1 cellular context compared by ENCODE assay signal in the genomic region with DNA sequence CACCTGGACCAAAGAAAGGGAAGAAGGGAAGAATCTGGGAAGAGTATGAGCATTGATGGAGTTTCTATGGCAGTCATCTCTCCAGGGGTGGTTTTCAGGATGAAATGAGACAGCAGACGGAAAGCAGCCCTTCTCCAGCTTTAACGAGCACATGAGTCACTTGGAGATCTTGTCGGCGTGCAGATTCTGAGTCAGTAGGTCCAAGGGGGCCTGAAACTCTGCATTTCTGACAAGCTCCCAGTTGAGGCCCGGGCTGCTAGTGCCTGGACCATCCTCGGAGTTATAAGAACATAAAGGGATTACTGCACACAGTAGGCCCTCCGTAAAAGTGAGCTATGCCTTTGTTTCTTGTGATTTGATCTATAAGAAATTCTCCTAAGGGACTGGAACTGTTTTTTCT.
TF ChIP-seq lines count a peak whose summit lies in the region.

No MANE protein-coding gene starts in this region.

TF ChIP-seq in K562, 482 proteins besides CTCF, POLR2A, EP300 and RAD21 (continued from another document and continues in another):
- TF ChIP-seq, protein P1, sequence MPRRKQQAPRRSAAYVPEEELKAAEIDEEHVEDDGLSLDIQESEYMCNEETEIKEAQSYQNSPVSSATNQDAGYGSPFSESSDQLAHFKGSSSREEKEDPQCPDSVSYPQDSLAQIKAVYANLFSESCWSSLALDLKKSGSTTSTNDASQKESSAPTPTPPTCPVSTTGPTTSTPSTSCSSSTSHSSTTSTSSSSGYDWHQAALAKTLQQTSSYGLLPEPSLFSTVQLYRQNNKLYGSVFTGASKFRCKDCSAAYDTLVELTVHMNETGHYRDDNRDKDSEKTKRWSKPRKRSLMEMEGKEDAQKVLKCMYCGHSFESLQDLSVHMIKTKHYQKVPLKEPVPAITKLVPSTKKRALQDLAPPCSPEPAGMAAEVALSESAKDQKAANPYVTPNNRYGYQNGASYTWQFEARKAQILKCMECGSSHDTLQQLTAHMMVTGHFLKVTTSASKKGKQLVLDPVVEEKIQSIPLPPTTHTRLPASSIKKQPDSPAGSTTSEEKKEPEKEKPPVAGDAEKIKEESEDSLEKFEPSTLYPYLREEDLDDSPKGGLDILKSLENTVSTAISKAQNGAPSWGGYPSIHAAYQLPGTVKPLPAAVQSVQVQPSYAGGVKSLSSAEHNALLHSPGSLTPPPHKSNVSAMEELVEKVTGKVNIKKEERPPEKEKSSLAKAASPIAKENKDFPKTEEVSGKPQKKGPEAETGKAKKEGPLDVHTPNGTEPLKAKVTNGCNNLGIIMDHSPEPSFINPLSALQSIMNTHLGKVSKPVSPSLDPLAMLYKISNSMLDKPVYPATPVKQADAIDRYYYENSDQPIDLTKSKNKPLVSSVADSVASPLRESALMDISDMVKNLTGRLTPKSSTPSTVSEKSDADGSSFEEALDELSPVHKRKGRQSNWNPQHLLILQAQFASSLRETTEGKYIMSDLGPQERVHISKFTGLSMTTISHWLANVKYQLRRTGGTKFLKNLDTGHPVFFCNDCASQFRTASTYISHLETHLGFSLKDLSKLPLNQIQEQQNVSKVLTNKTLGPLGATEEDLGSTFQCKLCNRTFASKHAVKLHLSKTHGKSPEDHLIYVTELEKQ (CRISPR knock-in tag; IDR thresholded peaks at IDR 0.05): no peak
- TF ChIP-seq ZFP1 (CRISPR knock-in tag; IDR thresholded peaks at IDR 0.05): no peak
- 0 out of 2 replicates have a peak, but pooled peaks have one; percentile 14 for TF ChIP-seq CGGBP1 (CRISPR knock-in tag; IDR thresholded peaks at IDR 0.05)
- TF ChIP-seq ZNF143 (CRISPR knock-in tag; IDR thresholded peaks at IDR 0.05): no peak
- TF ChIP-seq RBM25 (IDR thresholded peaks at IDR 0.05; ENCODE audit: low read depth, low read length, severe bottlenecking): no peak
- TF ChIP-seq ZNF24 (IDR thresholded peaks at IDR 0.05): peak; percentile 59
- TF ChIP-seq SUPT5H (IDR thresholded peaks at IDR 0.05): no peak
- TF ChIP-seq, protein P2, sequence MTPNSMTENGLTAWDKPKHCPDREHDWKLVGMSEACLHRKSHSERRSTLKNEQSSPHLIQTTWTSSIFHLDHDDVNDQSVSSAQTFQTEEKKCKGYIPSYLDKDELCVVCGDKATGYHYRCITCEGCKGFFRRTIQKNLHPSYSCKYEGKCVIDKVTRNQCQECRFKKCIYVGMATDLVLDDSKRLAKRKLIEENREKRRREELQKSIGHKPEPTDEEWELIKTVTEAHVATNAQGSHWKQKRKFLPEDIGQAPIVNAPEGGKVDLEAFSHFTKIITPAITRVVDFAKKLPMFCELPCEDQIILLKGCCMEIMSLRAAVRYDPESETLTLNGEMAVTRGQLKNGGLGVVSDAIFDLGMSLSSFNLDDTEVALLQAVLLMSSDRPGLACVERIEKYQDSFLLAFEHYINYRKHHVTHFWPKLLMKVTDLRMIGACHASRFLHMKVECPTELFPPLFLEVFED (CRISPR knock-in tag; conservative IDR thresholded peaks at IDR 0.05): no peak
- 0 out of 2 replicates have a peak, but pooled peaks have one; percentile 41 for TF ChIP-seq MAFG (tag; conservative IDR thresholded peaks at IDR 0.05)
- TF ChIP-seq MIER1 (IDR thresholded peaks at IDR 0.05; ENCODE audit: low read depth): 0 out of 2 replicates have a peak, but pooled peaks have one; percentile 8
- no peak for TF ChIP-seq TAF1 (IDR thresholded peaks at IDR 0.05; ENCODE audit: control insufficient read depth, extremely low read depth, insufficient read depth, low read length, severe bottlenecking)
- TF ChIP-seq TBP (optimal IDR thresholded peaks at IDR 0.05; ENCODE audit: low read depth, low read length): no peak
- peak; percentile 61 for TF ChIP-seq MYC (IDR thresholded peaks at IDR 0.05; ENCODE audit: low read depth, low read length)
- no peak for TF ChIP-seq MYC (CRISPR knock-in tag; IDR thresholded peaks at IDR 0.05; ENCODE audit: borderline replicate concordance, low read depth)
- no peak for TF ChIP-seq GTF2A2 (tag; IDR thresholded peaks at IDR 0.05)
- no peak for TF ChIP-seq ZNF696 (CRISPR knock-in tag; conservative IDR thresholded peaks at IDR 0.05)
- TF ChIP-seq C11orf30 (IDR thresholded peaks at IDR 0.05; ENCODE audit: low read depth): peak; percentile 4; the same call in 1 of the 2 replicates
- TF ChIP-seq FOXA1 (IDR thresholded peaks at IDR 0.05; ENCODE audit: borderline replicate concordance): no peak
- TF ChIP-seq ZNF311 (CRISPR knock-in tag; IDR thresholded peaks at IDR 0.05): no peak
- TF ChIP-seq RCOR1 (IDR thresholded peaks at IDR 0.05; ENCODE audit: borderline replicate concordance in 1 of 2, low read depth in 2 of 2, low read length in 2 of 2): peak in 1 of 2 experiments; percentile 72; a peak in 1 of 4 replicates
- TF ChIP-seq JUND (IDR thresholded peaks at IDR 0.05; ENCODE audit: borderline replicate concordance, low read depth, low read length): peak; percentile 95
- TF ChIP-seq JUND (tag; IDR thresholded peaks at IDR 0.05; ENCODE audit: borderline replicate concordance, low read depth, low read length): peak; percentile 94; the same call in 2 of the 3 replicates
- TF ChIP-seq ZNF232 (CRISPR knock-in tag; IDR thresholded peaks at IDR 0.05): no peak
- peak; percentile 84 for TF ChIP-seq ARID1B (IDR thresholded peaks at IDR 0.05)
- no peak for TF ChIP-seq SMAD2 (IDR thresholded peaks at IDR 0.05; ENCODE audit: low read depth, low read length)
- peak; percentile 91 for TF ChIP-seq DPF2 (IDR thresholded peaks at IDR 0.05)
- no peak for TF ChIP-seq EZH2 (IDR thresholded peaks at IDR 0.05; ENCODE audit: borderline replicate concordance, low read depth, low read length)
- TF ChIP-seq, protein P3, sequence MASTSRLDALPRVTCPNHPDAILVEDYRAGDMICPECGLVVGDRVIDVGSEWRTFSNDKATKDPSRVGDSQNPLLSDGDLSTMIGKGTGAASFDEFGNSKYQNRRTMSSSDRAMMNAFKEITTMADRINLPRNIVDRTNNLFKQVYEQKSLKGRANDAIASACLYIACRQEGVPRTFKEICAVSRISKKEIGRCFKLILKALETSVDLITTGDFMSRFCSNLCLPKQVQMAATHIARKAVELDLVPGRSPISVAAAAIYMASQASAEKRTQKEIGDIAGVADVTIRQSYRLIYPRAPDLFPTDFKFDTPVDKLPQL (IDR thresholded peaks at IDR 0.05; ENCODE audit: extremely low read depth, insufficient read length): no peak
- TF ChIP-seq ZSCAN32 (CRISPR knock-in tag; IDR thresholded peaks at IDR 0.05): no peak
- no peak for TF ChIP-seq CREB1 (IDR thresholded peaks at IDR 0.05)
- TF ChIP-seq CREB1 (CRISPR knock-in tag; IDR thresholded peaks at IDR 0.05): 0 out of 2 replicates have a peak, but pooled peaks have one; percentile 24
- TF ChIP-seq THRAP3 (IDR thresholded peaks at IDR 0.05; ENCODE audit: borderline replicate concordance): no peak
- no peak for TF ChIP-seq ELF1 (tag; IDR thresholded peaks at IDR 0.05)
- TF ChIP-seq ZNF780A (CRISPR knock-in tag; IDR thresholded peaks at IDR 0.05): no peak
- TF ChIP-seq ZNF354B (CRISPR knock-in tag; IDR thresholded peaks at IDR 0.05): no peak
- no peak for TF ChIP-seq FOXK2 (conservative IDR thresholded peaks at IDR 0.05 in 1 of 2, IDR thresholded peaks at IDR 0.05 in 1 of 2; ENCODE audit: low read depth in 2 of 2)
- TF ChIP-seq FOXK1 (CRISPR knock-in tag; IDR thresholded peaks at IDR 0.05; ENCODE audit: borderline replicate concordance): no peak
- TF ChIP-seq PHF20 (IDR thresholded peaks at IDR 0.05; ENCODE audit: partially characterized antibody): peak; percentile 18
- TF ChIP-seq HDAC1 (IDR thresholded peaks at IDR 0.05): peak in 1 of 2 experiments; percentile 59; a peak in 1 of 4 replicates
- TF ChIP-seq RUNX1 (IDR thresholded peaks at IDR 0.05; ENCODE audit: low read depth): no peak
- TF ChIP-seq, protein P4, sequence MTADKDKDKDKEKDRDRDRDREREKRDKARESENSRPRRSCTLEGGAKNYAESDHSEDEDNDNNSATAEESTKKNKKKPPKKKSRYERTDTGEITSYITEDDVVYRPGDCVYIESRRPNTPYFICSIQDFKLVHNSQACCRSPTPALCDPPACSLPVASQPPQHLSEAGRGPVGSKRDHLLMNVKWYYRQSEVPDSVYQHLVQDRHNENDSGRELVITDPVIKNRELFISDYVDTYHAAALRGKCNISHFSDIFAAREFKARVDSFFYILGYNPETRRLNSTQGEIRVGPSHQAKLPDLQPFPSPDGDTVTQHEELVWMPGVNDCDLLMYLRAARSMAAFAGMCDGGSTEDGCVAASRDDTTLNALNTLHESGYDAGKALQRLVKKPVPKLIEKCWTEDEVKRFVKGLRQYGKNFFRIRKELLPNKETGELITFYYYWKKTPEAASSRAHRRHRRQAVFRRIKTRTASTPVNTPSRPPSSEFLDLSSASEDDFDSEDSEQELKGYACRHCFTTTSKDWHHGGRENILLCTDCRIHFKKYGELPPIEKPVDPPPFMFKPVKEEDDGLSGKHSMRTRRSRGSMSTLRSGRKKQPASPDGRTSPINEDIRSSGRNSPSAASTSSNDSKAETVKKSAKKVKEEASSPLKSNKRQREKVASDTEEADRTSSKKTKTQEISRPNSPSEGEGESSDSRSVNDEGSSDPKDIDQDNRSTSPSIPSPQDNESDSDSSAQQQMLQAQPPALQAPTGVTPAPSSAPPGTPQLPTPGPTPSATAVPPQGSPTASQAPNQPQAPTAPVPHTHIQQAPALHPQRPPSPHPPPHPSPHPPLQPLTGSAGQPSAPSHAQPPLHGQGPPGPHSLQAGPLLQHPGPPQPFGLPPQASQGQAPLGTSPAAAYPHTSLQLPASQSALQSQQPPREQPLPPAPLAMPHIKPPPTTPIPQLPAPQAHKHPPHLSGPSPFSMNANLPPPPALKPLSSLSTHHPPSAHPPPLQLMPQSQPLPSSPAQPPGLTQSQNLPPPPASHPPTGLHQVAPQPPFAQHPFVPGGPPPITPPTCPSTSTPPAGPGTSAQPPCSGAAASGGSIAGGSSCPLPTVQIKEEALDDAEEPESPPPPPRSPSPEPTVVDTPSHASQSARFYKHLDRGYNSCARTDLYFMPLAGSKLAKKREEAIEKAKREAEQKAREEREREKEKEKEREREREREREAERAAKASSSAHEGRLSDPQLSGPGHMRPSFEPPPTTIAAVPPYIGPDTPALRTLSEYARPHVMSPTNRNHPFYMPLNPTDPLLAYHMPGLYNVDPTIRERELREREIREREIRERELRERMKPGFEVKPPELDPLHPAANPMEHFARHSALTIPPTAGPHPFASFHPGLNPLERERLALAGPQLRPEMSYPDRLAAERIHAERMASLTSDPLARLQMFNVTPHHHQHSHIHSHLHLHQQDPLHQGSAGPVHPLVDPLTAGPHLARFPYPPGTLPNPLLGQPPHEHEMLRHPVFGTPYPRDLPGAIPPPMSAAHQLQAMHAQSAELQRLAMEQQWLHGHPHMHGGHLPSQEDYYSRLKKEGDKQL (CRISPR knock-in tag; IDR thresholded peaks at IDR 0.05; ENCODE audit: borderline replicate concordance): no peak
- peak; percentile 48 for TF ChIP-seq BRD9 (IDR thresholded peaks at IDR 0.05; ENCODE audit: low read depth, partially characterized antibody)
- TF ChIP-seq SMARCC2 (IDR thresholded peaks at IDR 0.05; ENCODE audit: low read depth): peak; percentile 65; the same call in 1 of the 2 replicates
- no peak for TF ChIP-seq ZNF347 (CRISPR knock-in tag; IDR thresholded peaks at IDR 0.05; ENCODE audit: low read depth)
- TF ChIP-seq, protein P5, sequence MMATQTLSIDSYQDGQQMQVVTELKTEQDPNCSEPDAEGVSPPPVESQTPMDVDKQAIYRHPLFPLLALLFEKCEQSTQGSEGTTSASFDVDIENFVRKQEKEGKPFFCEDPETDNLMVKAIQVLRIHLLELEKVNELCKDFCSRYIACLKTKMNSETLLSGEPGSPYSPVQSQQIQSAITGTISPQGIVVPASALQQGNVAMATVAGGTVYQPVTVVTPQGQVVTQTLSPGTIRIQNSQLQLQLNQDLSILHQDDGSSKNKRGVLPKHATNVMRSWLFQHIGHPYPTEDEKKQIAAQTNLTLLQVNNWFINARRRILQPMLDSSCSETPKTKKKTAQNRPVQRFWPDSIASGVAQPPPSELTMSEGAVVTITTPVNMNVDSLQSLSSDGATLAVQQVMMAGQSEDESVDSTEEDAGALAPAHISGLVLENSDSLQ (IDR thresholded peaks at IDR 0.05): 0 out of 2 replicates have a peak, but pooled peaks have one; percentile 29
- TF ChIP-seq YY1 (IDR thresholded peaks at IDR 0.05; ENCODE audit: borderline replicate concordance in 1 of 3, control insufficient read depth in 1 of 3, extremely low read depth in 1 of 3, insufficient read depth in 3 of 3, insufficient read length in 1 of 3, insufficient replicate concordance in 2 of 3, low read depth in 1 of 3, low read length in 2 of 3): peak in 1 of 3 experiments; percentile 13
- 0 out of 2 replicates have a peak, but pooled peaks have one; percentile 20 for TF ChIP-seq ZNF41 (CRISPR knock-in tag; conservative IDR thresholded peaks at IDR 0.05)
- TF ChIP-seq ZBTB33 (CRISPR knock-in tag; IDR thresholded peaks at IDR 0.05): no peak
- TF ChIP-seq NFE2L1 (tag; IDR thresholded peaks at IDR 0.05; ENCODE audit: borderline replicate concordance, low read depth): no peak
- TF ChIP-seq ZNF212 (CRISPR knock-in tag; IDR thresholded peaks at IDR 0.05): no peak
- TF ChIP-seq ZKSCAN1 (IDR thresholded peaks at IDR 0.05; ENCODE audit: low read depth, low read length): peak; percentile 89
- no peak for TF ChIP-seq ZNF165 (CRISPR knock-in tag; IDR thresholded peaks at IDR 0.05; ENCODE audit: borderline replicate concordance)
- TF ChIP-seq GABPB1 (CRISPR knock-in tag; IDR thresholded peaks at IDR 0.05): 0 out of 2 replicates have a peak, but pooled peaks have one; percentile 32
- TF ChIP-seq SIN3A (IDR thresholded peaks at IDR 0.05; ENCODE audit: borderline replicate concordance in 2 of 2, control insufficient read depth in 1 of 2, low read depth in 2 of 2, low read length in 2 of 2): no peak
- TF ChIP-seq FOSL1 (tag; conservative IDR thresholded peaks at IDR 0.05): peak; percentile 98
- TF ChIP-seq NFE2 (IDR thresholded peaks at IDR 0.05; ENCODE audit: low read depth): peak; percentile 58; the same call in 1 of the 2 replicates
- TF ChIP-seq NFYB (IDR thresholded peaks at IDR 0.05; ENCODE audit: extremely low read depth, insufficient read length): no peak
- no peak for TF ChIP-seq XRCC3 (IDR thresholded peaks at IDR 0.05)
- peak; percentile 40; the same call in 1 of the 2 replicates for TF ChIP-seq BHLHE40 (IDR thresholded peaks at IDR 0.05; ENCODE audit: low read length)
